Comparison of ENCODE assay signal across 8 cellular contexts in the genomic region with DNA sequence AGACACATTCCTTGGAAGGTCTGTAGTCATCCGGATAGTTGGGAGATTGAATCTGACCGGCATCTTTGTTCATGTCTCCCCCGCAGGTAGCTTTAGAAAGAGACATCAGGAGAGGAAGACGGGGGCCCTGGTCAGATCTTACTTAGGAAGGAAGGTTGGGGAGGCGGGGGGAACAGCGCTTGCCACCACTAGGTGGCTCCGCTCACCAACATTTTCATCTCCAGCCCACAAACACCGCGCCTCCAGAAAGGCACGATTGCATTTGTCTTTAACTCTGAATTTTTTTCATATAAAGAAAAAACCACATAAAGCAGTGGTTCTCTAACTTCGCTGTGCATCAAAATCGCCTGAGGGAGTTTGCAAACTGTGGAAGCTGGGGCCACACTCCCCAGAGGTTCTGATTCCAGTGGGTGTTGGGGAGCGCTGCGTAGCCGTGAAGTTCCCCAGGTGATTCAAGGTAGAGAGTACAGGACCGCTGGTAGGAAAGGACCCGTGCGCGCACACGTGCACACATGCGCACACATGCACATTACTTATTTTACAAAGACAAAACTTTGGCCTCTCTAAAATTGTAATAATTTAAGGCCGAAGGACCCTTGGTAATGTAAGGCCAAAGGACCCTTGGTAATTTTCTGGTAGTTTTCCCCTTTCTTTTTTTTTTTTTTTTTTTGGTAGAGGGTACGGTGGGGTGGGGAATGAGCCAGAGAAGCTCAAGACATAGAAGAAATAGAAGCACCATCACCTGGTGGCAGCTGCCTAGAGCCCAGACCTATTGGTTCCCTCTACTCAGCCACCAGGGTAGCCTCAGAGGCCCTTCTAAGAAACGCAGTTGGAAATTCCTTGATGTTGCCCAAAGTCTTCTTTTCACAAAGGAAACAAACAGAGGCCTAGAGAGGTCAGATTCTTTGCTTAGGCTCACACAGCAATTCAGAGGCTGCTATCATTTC. TPM values are rescaled to one million over a fixed set of nuclear protein-coding genes. Genes with fewer than 3 reads are reported as not detected.
DNase-seq lines count a peak whose midpoint lies in the region; ATAC-seq and TF ChIP-seq lines count a peak whose summit lies in the region.

No MANE protein-coding gene starts in this region.

- intact Hi-C loops in lower lobe of right lung (cut with DNase I), result no loop called here

- peaks cover 18% of the 10 kb centered on the region for H3K27me3 ChIP-seq in lower lobe of right lung (ENCODE audit: low read depth)

- DNase-seq in AG09319 (ENCODE audit: extremely low read depth, low read depth) (peak; percentile 47), NCI-H2171 treated with DMSO at 0.1 percent for 48 hours (lab: John Stamatoyannopoulos, UW) (peak; percentile 38), dermis microvascular lymphatic vessel endothelial cell (ENCODE audit: low read depth in 2 of 2) (peak; percentile 54 to 72), lower lobe of right lung (peak; percentile 67)
- peak; percentile 48 for DNase-seq in activated CD4-positive, alpha-beta T cell treated with anti-CD3 and anti-CD28 coated beads, Interleukin-2, amount 50 U/mL, for 1 hour
- peak; percentile 17 for DNase-seq in stimulated activated CD8-positive, alpha-beta memory T cell treated with anti-CD3 and anti-CD28 coated beads, Interleukin-12 subunit alpha, Interleukin-12 subunit beta, amount 100 ng/mL, for 1 hour (ENCODE audit: low read depth)

- H3K4me1 ChIP-seq in lower lobe of right lung, result no peaks in the 10 kb centered on the region

- no peaks in the 10 kb centered on the region for H3K9me3 ChIP-seq in lower lobe of right lung

- TF ChIP-seq CTCF in AG09319 (IDR thresholded peaks at IDR 0.05; ENCODE audit: low read depth, low read length) (peak; percentile 89), lower lobe of right lung (IDR thresholded peaks at IDR 0.05) (peak; percentile 89)

- peak; percentile 58 for ATAC-seq in GM18511 (IDR thresholded peaks at IDR 0.05; ENCODE audit: unreplicated experiment)
- peak; percentile 84 to 86 for ATAC-seq in lower lobe of right lung
- no peak for ATAC-seq in HG03442 (IDR thresholded peaks at IDR 0.05; ENCODE audit: unreplicated experiment)

- no peak overlapping the region for H3K4me3 ChIP-seq in lower lobe of right lung

- H3K27ac ChIP-seq in lower lobe of right lung, result no peak overlapping the region

- H3K36me3 ChIP-seq in lower lobe of right lung, result no peaks in the 10 kb centered on the region

RNA-seq across cellular contexts. Expression of gene OPALIN, which starts 37.4 kb away (rescaled TPM):
- not detected in 2 replicates for total RNA-seq in dermis microvascular lymphatic vessel endothelial cell
- total RNA-seq in lower lobe of right lung, result not detected

Comparison
In these comparisons a context has a peak if more than half of its experiments do, and no peak if none do; other contexts are left out.
1. DNase-seq: peak in every context shown above with its lines; median percentile 67 in lower lobe of right lung; 63 in dermis microvascular lymphatic vessel endothelial cell; 48 in activated CD4-positive, alpha-beta T cell treated with anti-CD3 and anti-CD28 coated beads, Interleukin-2, amount 50 U/mL, for 1 hour; 47 in AG09319; 38 in NCI-H2171 treated with DMSO at 0.1 percent for 48 hours; 17 in stimulated activated CD8-positive, alpha-beta memory T cell treated with anti-CD3 and anti-CD28 coated beads, Interleukin-12 subunit alpha, Interleukin-12 subunit beta, amount 100 ng/mL, for 1 hour.